Comparison of ENCODE assay signal across 9 cellular contexts in the genomic region with DNA sequence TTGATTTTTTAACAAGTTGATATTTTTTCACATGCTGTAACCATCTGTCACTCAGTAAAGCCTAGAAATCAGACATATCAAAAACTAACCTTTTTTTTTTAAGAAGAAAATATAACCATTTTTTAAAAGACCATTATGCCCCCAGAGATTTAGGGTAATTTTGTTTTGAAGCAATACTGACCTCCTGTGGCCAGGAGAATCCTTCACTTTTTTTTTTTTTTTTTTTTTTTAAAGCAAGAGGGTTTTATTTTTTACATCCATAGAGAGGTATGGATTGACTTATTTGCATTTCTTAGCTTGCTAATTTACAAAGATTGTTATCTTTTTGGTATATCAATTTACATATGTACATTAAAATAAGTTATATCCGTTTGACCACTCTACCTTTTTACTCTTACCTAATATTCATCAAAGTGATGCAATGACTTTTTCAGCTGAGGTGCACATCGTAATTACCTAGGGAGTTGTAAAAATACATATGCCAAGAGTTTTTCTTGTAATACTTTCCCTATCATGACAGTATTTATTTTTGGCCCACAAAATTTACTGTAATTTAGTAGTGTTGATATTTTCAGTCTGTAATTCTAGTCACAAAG.
DNase-seq lines count a peak whose midpoint lies in the region; FAIRE-seq and TF ChIP-seq lines count a peak whose summit lies in the region.
"Had no signal": no experiment of that assay in that cellular context is flagged by ENCODE, and none has a peak within 500 bp of the region (broad histone marks: within the 10 kb centered on the region; RNA-seq: fewer than 3 reads in every experiment).

No MANE protein-coding gene starts in this region.

- H3K9me3 ChIP-seq in kidney (ENCODE audit: control insufficient read depth in 1 of 2, low read length in 2 of 2): no peaks in the 10 kb centered on the region

- peaks cover 7% of the 10 kb centered on the region for H3K4me1 Mint-ChIP-seq in CD14-positive monocyte
- H3K4me1 Mint-ChIP-seq in activated naive CD4-positive, alpha-beta T cell treated with anti-CD3 and anti-CD28 coated beads for 36 hours (ENCODE audit: low read depth): no peaks in the 10 kb centered on the region

- CTCF ChIA-PET in HEK293T (lab: Yijun Ruan, JAX): interaction anchor here (0.6 to 0.9 kb wide), 5 partner anchors 79 to 264 kb away, joined by 3 to 5 read pairs (median 3); no protein-coding TSS in a partner anchor
- CTCF ChIA-PET in activated naive CD4-positive, alpha-beta T cell treated with anti-CD3 and anti-CD28 coated beads for 36 hours (lab: Charles Lee): interaction anchor here (0.6 to 2.5 kb wide), 2 partner anchors 17 to 335 kb away, joined by 4 to 17 read pairs; no protein-coding TSS in a partner anchor

- H3K4me1 ChIP-seq in kidney (ENCODE audit: control insufficient read depth in 1 of 2, insufficient read depth in 1 of 2, low read depth in 1 of 2, low read length in 2 of 2): no peaks in the 10 kb centered on the region

- intact Hi-C loops in CD14-positive monocyte (cut with micrococcal nuclease) (loop anchor here (5.0 kb wide), 1 partner anchor 253 kb away; no protein-coding TSS in a partner anchor), kidney (cut with DNase I) (no loop called here)
- intact Hi-C loops in activated naive CD4-positive, alpha-beta T cell treated with anti-CD3 and anti-CD28 coated beads for 36 hours (cut with micrococcal nuclease): loop anchor here (10.0 kb wide), 2 partner anchors 366 to 816 kb away; no protein-coding TSS in a partner anchor

- H3K36me3 Mint-ChIP-seq in CD14-positive monocyte: no peaks in the 10 kb centered on the region
- H3K36me3 Mint-ChIP-seq in activated naive CD4-positive, alpha-beta T cell treated with anti-CD3 and anti-CD28 coated beads for 36 hours (ENCODE audit: low read depth): no peaks in the 10 kb centered on the region

- no peaks in the 10 kb centered on the region for H3K36me3 ChIP-seq in kidney (ENCODE audit: control insufficient read depth in 1 of 2, insufficient read depth in 2 of 2, low read length in 2 of 2)

- H3K9ac ChIP-seq in kidney (ENCODE audit: low read length in 2 of 2): no peak overlapping the region

- H3K4me3 ChIP-seq in kidney (ENCODE audit: low read length in 2 of 2): no peak overlapping the region

- no peak overlapping the region for H3K4me3 Mint-ChIP-seq in CD14-positive monocyte
- H3K4me3 Mint-ChIP-seq in activated naive CD4-positive, alpha-beta T cell treated with anti-CD3 and anti-CD28 coated beads for 36 hours: no peak overlapping the region

- peaks cover 0 to 4% (median 0%) of the 10 kb centered on the region in 3 donors for H3K27me3 Mint-ChIP-seq in CD14-positive monocyte (ENCODE audit: low read depth in 3 of 3)
- peaks cover 4% of the 10 kb centered on the region for H3K27me3 Mint-ChIP-seq in activated naive CD4-positive, alpha-beta T cell treated with anti-CD3 and anti-CD28 coated beads for 36 hours (ENCODE audit: low read depth)

- FAIRE-seq in kidney (lab: Jason Lieb, UNC): peak; percentile 52

- peak; percentile 26 for TF ChIP-seq CTCF in CD14-positive monocyte (IDR thresholded peaks at IDR 0.05)
- TF ChIP-seq CTCF in VCaP (conservative IDR thresholded peaks at IDR 0.05): peak; percentile 78
- TF ChIP-seq CTCF in kidney (IDR thresholded peaks at IDR 0.05; ENCODE audit: borderline replicate concordance, extremely low read depth, insufficient read depth): peak; percentile 24

- no peak overlapping the region for H3K27ac ChIP-seq in VCaP
- H3K27ac ChIP-seq in kidney (ENCODE audit: low read depth in 2 of 2, low read length in 2 of 2): no peak overlapping the region

- no peak overlapping the region for H3K27ac Mint-ChIP-seq in CD14-positive monocyte
- H3K27ac Mint-ChIP-seq in activated naive CD4-positive, alpha-beta T cell treated with anti-CD3 and anti-CD28 coated beads for 36 hours: no peak overlapping the region

- POLR2A ChIA-PET in HEK293T (lab: Yijun Ruan, JAX): no interaction called here

- no peak for DNase-seq in CD14-positive monocyte (ENCODE audit: low spot score)
- DNase-seq in HEK293T (ENCODE audit: extremely low spot score): peak; percentile 7
- DNase-seq in kidney: no peak
- DNase-seq in activated naive CD4-positive, alpha-beta T cell treated with anti-CD3 and anti-CD28 coated beads for 36 hours: no peak
- no peak for DNase-seq in effector CD8-positive, alpha-beta T cell (lab: John Stamatoyannopoulos, UW)
- DNase-seq in activated T-cell treated with anti-CD3 and anti-CD28 coated beads, Interleukin-2, amount 50 U/mL, for 1 hour: no peak
- DNase-seq in globus pallidus (ENCODE audit: low spot score): no peak
- DNase-seq: activated gamma-delta T cell had no signal

- H3K9me3 Mint-ChIP-seq in CD14-positive monocyte: peaks cover 0 to 2% (median 0%) of the 10 kb centered on the region in 7 donors
- H3K9me3 Mint-ChIP-seq in activated naive CD4-positive, alpha-beta T cell treated with anti-CD3 and anti-CD28 coated beads for 36 hours: no peaks in the 10 kb centered on the region

TF ChIP-seq in HEK293T, 16 proteins besides CTCF, POLR2A, EP300 and RAD21:
- no peak for TF ChIP-seq FOXM1 (IDR thresholded peaks at IDR 0.05; ENCODE audit: borderline replicate concordance)
- no peak for TF ChIP-seq ARNT (IDR thresholded peaks at IDR 0.05)
- TF ChIP-seq CTBP1 (IDR thresholded peaks at IDR 0.05; ENCODE audit: borderline replicate concordance): no peak
- peak; percentile 96 for TF ChIP-seq ZNF384 (IDR thresholded peaks at IDR 0.05)
- no peak for TF ChIP-seq LEF1 (IDR thresholded peaks at IDR 0.05; ENCODE audit: borderline replicate concordance)
- no peak for TF ChIP-seq NFRKB (IDR thresholded peaks at IDR 0.05)
- TF ChIP-seq FOXK2 (IDR thresholded peaks at IDR 0.05): no peak
- TF ChIP-seq ELF4 (IDR thresholded peaks at IDR 0.05): no peak

Comparison
In these comparisons a context has a peak if more than half of its experiments do, and no peak if none do; other contexts are left out.
1. CTCF ChIP-seq: peak in every context shown above with its lines; median percentile 78 in VCaP; 26 in CD14-positive monocyte; 24 in kidney.